In the genomic region with DNA sequence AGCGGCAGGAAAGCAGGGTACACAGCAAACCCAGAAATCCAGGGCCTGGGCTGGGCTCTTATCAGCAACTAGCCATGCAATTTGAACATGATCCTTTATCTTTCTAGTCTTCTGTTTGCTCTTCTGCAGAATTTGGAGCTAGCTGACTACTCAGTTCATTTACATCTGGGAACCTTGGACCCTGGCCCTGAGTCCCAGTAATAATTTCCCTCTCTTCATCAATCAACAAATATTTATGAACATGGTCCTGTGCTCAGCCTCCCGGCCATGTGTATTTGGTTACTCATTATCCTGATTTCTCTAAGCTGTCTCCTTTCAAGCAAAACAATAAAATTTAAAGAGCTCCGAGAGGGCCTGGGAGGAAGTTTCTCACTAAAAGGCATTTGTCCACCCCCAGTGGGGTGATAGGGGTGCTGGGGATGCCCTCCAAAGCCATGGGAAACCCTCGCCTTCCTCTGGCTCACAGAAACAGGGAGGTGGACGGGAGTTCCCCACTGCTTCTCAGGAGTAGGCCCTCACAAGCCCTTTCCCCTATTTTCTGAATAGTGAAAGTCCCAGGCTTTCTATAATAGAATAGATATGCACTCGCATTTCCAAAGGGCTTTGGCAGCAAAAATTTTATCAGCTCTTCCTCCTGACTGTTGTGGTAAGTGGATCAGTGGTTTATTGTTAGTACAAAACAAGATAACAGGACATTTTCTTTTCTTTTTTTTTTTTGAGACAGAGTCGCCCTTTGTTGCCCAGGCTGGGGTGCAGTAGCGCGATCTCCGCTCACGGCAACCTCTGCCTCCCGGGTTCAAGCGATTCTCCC, we compare ENCODE assay signal across 10 cellular contexts. TPM values are rescaled to one million over a fixed set of nuclear protein-coding genes. Genes with fewer than 3 reads are reported as not detected.
DNase-seq lines count a peak whose midpoint lies in the region; ATAC-seq and TF ChIP-seq lines count a peak whose summit lies in the region.
"Had no signal": no experiment of that assay in that cellular context is flagged by ENCODE, and none has a peak within 500 bp of the region (broad histone marks: within the 10 kb centered on the region; RNA-seq: fewer than 3 reads in every experiment).

No MANE protein-coding gene starts in this region.

- H2BK12ac ChIP-seq in H9 (ENCODE audit: insufficient read length, low read depth, low read length): no peak overlapping the region

- H3K23me2 ChIP-seq in H9 (ENCODE audit: insufficient read length, low read depth, low read length, poor library complexity, severe bottlenecking): no peaks in the 10 kb centered on the region

- H3T11ph ChIP-seq in H9 (ENCODE audit: low read length): no peak overlapping the region

- no CpG with 5 or more reads among the region's 13 CpGs for WGBS in H9 (ENCODE audit: extremely low coverage, insufficient read length, low lambda C conversion rate)
- 13 to 57% methylated on average over 13 of the region's 13 CpGs for WGBS in sigmoid colon, 2 donors

- no peak overlapping the region for H4K5ac ChIP-seq in H9 (ENCODE audit: insufficient read length, low read depth, low read length)

- no peak overlapping the region for H3K4ac ChIP-seq in H9 (ENCODE audit: low read depth, low read length)

- H3F3A ChIP-seq in MM.1S (ENCODE audit: insufficient read depth, low read length): no peaks in the 10 kb centered on the region

- no peaks in the 10 kb centered on the region for H3K9me3 ChIP-seq in H9 (ENCODE audit: control insufficient read depth, low read depth, low read length)
- no peaks in the 10 kb centered on the region for H3K9me3 ChIP-seq in sigmoid colon
- H3K9me3 ChIP-seq in MM.1S (replicated peaks; ENCODE audit: insufficient read depth, low read length): no peaks in the 10 kb centered on the region

- no peak overlapping the region for H4K91ac ChIP-seq in H9 (ENCODE audit: insufficient read length, low read depth, low read length)

- ATAC-seq in left colon: peak; percentile 84

- no peak overlapping the region for H3K14ac ChIP-seq in H9 (ENCODE audit: insufficient read depth, low read length)

- H3K9me2 ChIP-seq in MM.1S (replicated peaks; ENCODE audit: insufficient read depth, low read length): no peaks in the 10 kb centered on the region

- H3K9ac ChIP-seq in H9 (ENCODE audit: extremely low read depth, insufficient read length, low read length): no peak overlapping the region
- no peak overlapping the region for H3K9ac ChIP-seq in MM.1S (ENCODE audit: low read length)

- no peak overlapping the region for H3K27ac ChIP-seq in H9 (ENCODE audit: insufficient read length, low read depth, low read length)
- peak overlapping the region; percentile 19 to 52 (median 26) for H3K27ac ChIP-seq in sigmoid colon
- no peak overlapping the region for H3K27ac ChIP-seq in MM.1S (ENCODE audit: low read length)

- H2AK5ac ChIP-seq in H9 (ENCODE audit: insufficient read length, low read length): no peak overlapping the region

- H4K20me1 ChIP-seq in H9 (ENCODE audit: control insufficient read depth, insufficient read depth, insufficient read length) (no peaks in the 10 kb centered on the region), MM.1S (ENCODE audit: insufficient read depth, low read length) (no peaks in the 10 kb centered on the region)

- H3K23ac ChIP-seq in H9 (ENCODE audit: insufficient read length, low read depth, low read length): no peak overlapping the region

- no peak overlapping the region for H2BK20ac ChIP-seq in H9 (ENCODE audit: low read depth, low read length, poor library complexity, severe bottlenecking)

- no peak for TF ChIP-seq POLR2A in sigmoid colon (IDR thresholded peaks at IDR 0.05)

- no peaks in the 10 kb centered on the region for H3K79me1 ChIP-seq in H9 (ENCODE audit: insufficient read depth, low read depth, low read length, poor library complexity, severe bottlenecking)

- H3K27me3 Mint-ChIP-seq in H9 (ENCODE audit: low read depth): no peaks in the 10 kb centered on the region; the same call in none of the 2 replicates
- H3K27me3 Mint-ChIP-seq in brain: peaks cover 9% of the 10 kb centered on the region

- H3K4me1 ChIP-seq in H9 (ENCODE audit: insufficient read depth, low read length) (no peaks in the 10 kb centered on the region; the same call in 1 of the 2 replicates), sigmoid colon (no peaks in the 10 kb centered on the region), MM.1S (ENCODE audit: low read length) (no peaks in the 10 kb centered on the region)

- no peak overlapping the region for H4K8ac ChIP-seq in H9 (replicated peaks; ENCODE audit: insufficient read length, low read depth, low read length)

- H3K18ac ChIP-seq in H9 (ENCODE audit: insufficient read length, low read depth, low read length): no peak overlapping the region

- intact Hi-C loops in left colon (cut with DNase I, micrococcal nuclease) (no loop called here), sigmoid colon (cut with DNase I) (no loop called here)

- H2BK5ac ChIP-seq in H9 (ENCODE audit: insufficient read length, low read length): no peak overlapping the region

- H3K27ac Mint-ChIP-seq in H9 (peak overlapping the region in 2 of 3 experiments; percentile 80 to 92; a peak in 5 of 7 replicates), brain (peak overlapping the region in 3 of 5 experiments; percentile 10 to 80 (median 15))

- H3K4me1 Mint-ChIP-seq in H9 (peaks cover 14 to 20% of the 10 kb centered on the region in 2 experiments), brain (peaks cover 9% of the 10 kb centered on the region)

- no peak overlapping the region for H3K56ac ChIP-seq in H9 (ENCODE audit: insufficient read length, low read depth, low read length)

- H3K4me2 ChIP-seq in H9 (ENCODE audit: insufficient read depth, insufficient read length, low read length) (no peak overlapping the region), MM.1S (ENCODE audit: low read depth, low read length) (no peak overlapping the region)

- H3K9me3 Mint-ChIP-seq in H9: no peaks in the 10 kb centered on the region
- no peaks in the 10 kb centered on the region for H3K9me3 Mint-ChIP-seq in brain

- no peak for DNase-seq in H9
- peak in 1 of 2 donors; percentile 21 for DNase-seq in left colon
- no peak for DNase-seq in sigmoid colon
- no peak for DNase-seq in SKM-1 treated with dmso at 0.1 percent for 144 hours (lab: John Stamatoyannopoulos, UW; ENCODE audit: unreplicated experiment)
- DNase-seq in T-helper 2 cell: no peak
- DNase-seq in islet precursor cell: no peak
- no peak for DNase-seq in MM.1S
- DNase-seq: NCI-H2107 had no signal

- TF ChIP-seq CTCF in H9 (conservative IDR thresholded peaks at IDR 0.05): no peak
- no peak for TF ChIP-seq CTCF in brain (conservative IDR thresholded peaks at IDR 0.05)
- no peak for TF ChIP-seq CTCF in sigmoid colon (IDR thresholded peaks at IDR 0.05)
- TF ChIP-seq CTCF in MM.1S (IDR thresholded peaks at IDR 0.05; ENCODE audit: low read length): no peak

- no peak overlapping the region for H2BK120ac ChIP-seq in H9 (ENCODE audit: low read depth, low read length, poor library complexity, severe bottlenecking)

- H3K4me3 ChIP-seq in sigmoid colon (no peak overlapping the region), MM.1S (ENCODE audit: low read length) (no peak overlapping the region)
- H3K4me3 ChIP-seq: skin epidermis had no signal

- H3K79me2 ChIP-seq in H9 (ENCODE audit: insufficient read depth, low read length) (no peaks in the 10 kb centered on the region), MM.1S (ENCODE audit: low read length) (no peaks in the 10 kb centered on the region)

- H3K27me3 ChIP-seq in H9 (ENCODE audit: insufficient read depth, low read length): no peaks in the 10 kb centered on the region
- no peaks in the 10 kb centered on the region for H3K27me3 ChIP-seq in sigmoid colon
- no peaks in the 10 kb centered on the region for H3K27me3 ChIP-seq in MM.1S (replicated peaks; ENCODE audit: insufficient read depth, low read length)

- H2AFZ ChIP-seq in H9 (ENCODE audit: low read length): no peak overlapping the region
- H2AFZ ChIP-seq in MM.1S (ENCODE audit: low read length): no peak overlapping the region

- H3K36me3 ChIP-seq in sigmoid colon (no peaks in the 10 kb centered on the region), MM.1S (replicated peaks; ENCODE audit: insufficient read depth, low read length) (no peaks in the 10 kb centered on the region)

- no peaks in the 10 kb centered on the region for H3K36me3 Mint-ChIP-seq in H9 (ENCODE audit: insufficient read depth in 1 of 3, low read depth in 3 of 3)
- no peaks in the 10 kb centered on the region for H3K36me3 Mint-ChIP-seq in brain

- H2BK15ac ChIP-seq in H9 (ENCODE audit: low read depth, low read length): no peak overlapping the region

- H3K4me3 Mint-ChIP-seq in H9 (no peak overlapping the region), brain (peak overlapping the region in 1 of 5 experiments; percentile 57)

- no peak for TF ChIP-seq EP300 in sigmoid colon (IDR thresholded peaks at IDR 0.05)

RNA-seq across cellular contexts. Expression of a gene that starts 6.9 kb away (rescaled TPM):
- total RNA-seq in H9 (2021) (91.8 and 97.5 TPM in 2 replicates), left colon (10 to 100 TPM; 50.9 to 58.1 TPM), sigmoid colon (10 to 100 TPM; 15.1 to 40.7 (median 24.6) TPM)
- polyA plus RNA-seq in brain (ENCODE audit: insufficient read depth, low read depth, low replicate concordance) (24.9 TPM), sigmoid colon (10 to 100 TPM in 2 of 3 donors, 1 to 10 TPM in 1; 6.2 to 20.3 (median 13.8) TPM)

RNA-seq across cellular contexts. Expression of a gene that starts 7.0 kb away (rescaled TPM):
- total RNA-seq in H9 (2021): 48.7 and 49.6 TPM in 2 replicates
- polyA plus RNA-seq in brain (ENCODE audit: insufficient read depth, low read depth, low replicate concordance): 39.0 TPM
- 10 to 100 TPM; 36.4 to 38.2 TPM for total RNA-seq in left colon
- 10 to 100 TPM; 16.9 to 33.0 (median 22.3) TPM for total RNA-seq in sigmoid colon
- polyA plus RNA-seq in sigmoid colon: 10 to 100 TPM; 10.6 to 12.2 (median 11.4) TPM

Comparison
In these comparisons a context has a peak if more than half of its experiments do, and no peak if none do; other contexts are left out.
1. H3K27ac ChIP-seq: peak in sigmoid colon (4 of 4); none in H9 (single experiment) and MM.1S (single experiment).